In the genomic region with DNA sequence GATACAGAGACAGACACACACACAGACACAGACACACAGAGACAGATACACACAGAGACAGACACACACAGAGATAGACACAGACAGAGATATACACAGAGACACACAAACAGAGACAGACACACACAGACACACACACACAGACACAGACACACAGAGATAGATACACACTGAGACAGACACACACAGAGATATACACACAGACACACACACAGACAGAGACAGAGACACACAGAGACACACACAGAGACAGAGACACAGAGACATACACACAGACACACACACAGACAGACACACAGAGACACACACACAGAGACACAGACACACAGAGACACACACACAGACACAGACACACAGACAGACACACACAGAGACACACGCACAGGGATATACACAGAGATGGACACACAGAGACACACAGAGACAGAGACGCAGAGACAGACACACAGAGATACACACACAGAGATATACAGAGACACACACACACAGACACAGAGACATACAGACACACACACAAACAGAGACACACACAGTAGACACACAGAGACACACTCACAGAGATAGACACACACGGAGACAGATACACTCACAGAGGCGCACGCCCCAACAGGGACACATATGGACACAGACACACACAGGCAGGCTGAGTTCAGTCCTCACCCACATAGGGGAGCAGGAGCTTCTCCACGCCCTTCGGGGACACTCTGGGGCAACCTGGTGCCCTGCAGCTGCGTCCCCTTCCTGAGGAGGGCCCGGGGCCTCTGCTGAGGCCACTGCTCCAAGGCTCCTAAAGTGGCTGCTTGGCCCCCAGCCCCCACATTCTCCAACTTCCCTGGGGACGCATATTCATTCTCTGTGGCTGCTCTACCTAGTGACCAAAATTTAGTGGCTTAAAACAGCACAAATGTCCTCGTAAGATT, we compare ENCODE assay signal across 16 cellular contexts. TPM values are rescaled to one million over a fixed set of nuclear protein-coding genes. Genes with fewer than 3 reads are reported as not detected.
DNase-seq lines count a peak whose midpoint lies in the region; ATAC-seq, FAIRE-seq and TF ChIP-seq lines count a peak whose summit lies in the region.
"Had no signal": no experiment of that assay in that cellular context is flagged by ENCODE, and none has a peak within 500 bp of the region (broad histone marks: within the 10 kb centered on the region; RNA-seq: fewer than 3 reads in every experiment).

No MANE protein-coding gene starts in this region.

- no peaks in the 10 kb centered on the region; the same call in 1 of the 2 replicates for H3K27me3 Mint-ChIP-seq in WTC11 (ENCODE audit: low read depth)
- H3K27me3 Mint-ChIP-seq in neural progenitor cell (ENCODE audit: insufficient read depth, low read depth) = peaks cover 11% of the 10 kb centered on the region
- H3K27me3 Mint-ChIP-seq in CD8-positive, alpha-beta T cell (ENCODE audit: low read depth) = peaks cover 6% of the 10 kb centered on the region

- H3K27me3 ChIP-seq in BLaER1 treated with 17β-estradiol and CSF1 and Interleukin-3, amounts not matched to agents 10 nM and 100 nM = peaks cover 0 to 6% (median 0%) of the 10 kb centered on the region in 11 experiments; a peak in 1 of 22 replicates
- no peaks in the 10 kb centered on the region for H3K27me3 ChIP-seq in neural progenitor cell
- no peaks in the 10 kb centered on the region for H3K27me3 ChIP-seq in CD8-positive, alpha-beta T cell (ENCODE audit: insufficient read depth, low read length)

- WGBS in A549 (ENCODE audit: missing lambda C conversion rate) = 81% methylated on average over 9 of the region's 11 CpGs

- peak overlapping the region; percentile 94 for H2AFZ ChIP-seq in neural progenitor cell (replicated peaks)

- H3K4me3 Mint-ChIP-seq in WTC11 (no peak overlapping the region), neural progenitor cell (no peak overlapping the region)
- H3K4me3 Mint-ChIP-seq in CD8-positive, alpha-beta T cell = no peak overlapping the region
- H3K4me3 Mint-ChIP-seq: CD14-positive monocyte had no signal

- peak overlapping the region in 2 of 11 experiments; percentile 15 to 25; a peak in 3 of 22 replicates for H3K9ac ChIP-seq in BLaER1 treated with 17β-estradiol and CSF1 and Interleukin-3, amounts not matched to agents 10 nM and 100 nM
- H3K9ac ChIP-seq in neural progenitor cell = no peak overlapping the region
- H3K9ac ChIP-seq: KMS-11 had no signal

- peak; percentile 52 to 60 for ATAC-seq in A549
- peak; percentile 16; the same call in 1 of the 2 replicates for ATAC-seq in WTC11
- ATAC-seq in CD8-positive, alpha-beta T cell = no peak

- no peaks in the 10 kb centered on the region; a peak in 1 of 22 replicates for H4K20me1 ChIP-seq in BLaER1 treated with 17β-estradiol and CSF1 and Interleukin-3, amounts not matched to agents 10 nM and 100 nM
- no peaks in the 10 kb centered on the region for H4K20me1 ChIP-seq in neural progenitor cell (ENCODE audit: low read depth)

- no peak overlapping the region for H3K4me3 ChIP-seq in A549
- no peak overlapping the region for H3K4me3 ChIP-seq in BLaER1 treated with 17β-estradiol and CSF1 and Interleukin-3, amounts not matched to agents 10 nM and 100 nM
- H3K4me3 ChIP-seq in neural progenitor cell = no peak overlapping the region
- no peak overlapping the region for H3K4me3 ChIP-seq in CD8-positive, alpha-beta T cell (ENCODE audit: low read depth, low read length)
- H3K4me3 ChIP-seq: HAP-1, SJSA1 had no signal

- H3K27ac ChIP-seq in A549 (0 out of 6 replicates have a peak overlapping the region, but pooled peaks of 1 of the 2 experiments have one; percentile 1), neural progenitor cell (no peak overlapping the region)
- H3K27ac ChIP-seq in BLaER1 treated with 17β-estradiol and CSF1 and Interleukin-3, amounts not matched to agents 10 nM and 100 nM = peak overlapping the region in 1 of 11 experiments; percentile 15; a peak in 2 of 22 replicates
- no peak overlapping the region for H3K27ac ChIP-seq in CD8-positive, alpha-beta T cell (ENCODE audit: low read depth, low read length)
- H3K27ac ChIP-seq: KMS-11, RWPE1, SJSA1 had no signal

- TF ChIP-seq RAD21 in A549 (conservative IDR thresholded peaks at IDR 0.05 in 1 of 2, IDR thresholded peaks at IDR 0.05 in 1 of 2) = no peak

- no peaks in the 10 kb centered on the region for H3K36me3 Mint-ChIP-seq in WTC11
- no peaks in the 10 kb centered on the region for H3K36me3 Mint-ChIP-seq in neural progenitor cell
- no peaks in the 10 kb centered on the region for H3K36me3 Mint-ChIP-seq in CD8-positive, alpha-beta T cell
- H3K36me3 Mint-ChIP-seq: CD14-positive monocyte had no signal

- H3F3A ChIP-seq in neural progenitor cell (ENCODE audit: low read depth) = peaks cover 3% of the 10 kb centered on the region

- H3K79me2 ChIP-seq in neural progenitor cell (ENCODE audit: low read depth) = no peaks in the 10 kb centered on the region

- H3K4me1 Mint-ChIP-seq in WTC11 (peaks cover 9% of the 10 kb centered on the region), neural progenitor cell (peaks cover 16% of the 10 kb centered on the region)
- peaks cover 1% of the 10 kb centered on the region for H3K4me1 Mint-ChIP-seq in CD8-positive, alpha-beta T cell (ENCODE audit: low read depth)

- H3K27ac Mint-ChIP-seq in WTC11 (no peak overlapping the region), neural progenitor cell (no peak overlapping the region)
- H3K27ac Mint-ChIP-seq in CD8-positive, alpha-beta T cell = no peak overlapping the region
- H3K27ac Mint-ChIP-seq: CD14-positive monocyte had no signal

- TF ChIP-seq EP300 in A549 (IDR thresholded peaks at IDR 0.05) = no peak

- peaks cover 12% of the 10 kb centered on the region; the same call in 1 of the 3 replicates for H3K4me1 ChIP-seq in A549
- peaks cover 0 to 43% (median 30%) of the 10 kb centered on the region in 10 experiments; a peak in 17 of 20 replicates for H3K4me1 ChIP-seq in BLaER1 treated with 17β-estradiol and CSF1 and Interleukin-3, amounts not matched to agents 10 nM and 100 nM
- no peaks in the 10 kb centered on the region for H3K4me1 ChIP-seq in neural progenitor cell
- H3K4me1 ChIP-seq in CD8-positive, alpha-beta T cell (ENCODE audit: insufficient read depth, low read length) = peaks cover 2% of the 10 kb centered on the region

- TF ChIP-seq POLR2A in A549 (IDR thresholded peaks at IDR 0.05; ENCODE audit: low read length) = no peak

- intact Hi-C loops in CD8-positive, alpha-beta T cell (cut with DNase I, micrococcal nuclease) = no loop called here

- CTCF ChIA-PET in A549 (lab: Yijun Ruan, JAX) = interaction anchor here (0.6 to 5.3 kb wide), 7 partner anchors 7 to 252 kb away, joined by 3 to 56 read pairs (median 4); partner anchors contain the start of gene PPP2R2D
- CTCF ChIA-PET in WTC11 (lab: Charles Lee) = interaction anchor here (1.1 to 1.7 kb wide), 2 partner anchors 9 to 1780 kb away, joined by 3 to 7 read pairs; partner anchors contain the start of gene C10orf143
- CTCF ChIA-PET in CD8-positive, alpha-beta T cell (lab: Charles Lee) = interaction anchor here (2.2 kb wide), 1 partner anchor 132 kb away, joined by 25 read pairs; no protein-coding TSS in a partner anchor

- H3K9me3 Mint-ChIP-seq in WTC11 (0 out of 2 replicates have a peak, but pooled peaks cover 4% of the 10 kb centered on the region), neural progenitor cell (peaks cover 5% of the 10 kb centered on the region)
- H3K9me3 Mint-ChIP-seq in CD8-positive, alpha-beta T cell = no peaks in the 10 kb centered on the region
- H3K9me3 Mint-ChIP-seq: CD14-positive monocyte had no signal

- peak overlapping the region; percentile 67 for H3K4me2 ChIP-seq in A549
- H3K4me2 ChIP-seq in BLaER1 treated with 17β-estradiol and CSF1 and Interleukin-3, amounts not matched to agents 10 nM and 100 nM = peak overlapping the region in 9 of 11 experiments; percentile 21 to 79 (median 60); a peak in 15 of 22 replicates
- peak overlapping the region; percentile 9 for H3K4me2 ChIP-seq in neural progenitor cell
- H3K4me2 ChIP-seq: KMS-11 had no signal

- FAIRE-seq in A549 (lab: Jason Lieb, UNC) = no peak

- DNase-seq in A549 (ENCODE audit: low read depth in 1 of 2, low spot score in 1 of 2) (no peak), WTC11 (ENCODE audit: low spot score) (no peak), neural progenitor cell (ENCODE audit: low spot score) (no peak), kidney glomerular epithelial cell (lab: John Stamatoyannopoulos, UW) (no peak), GDM1 (lab: John Stamatoyannopoulos, UW) (no peak)
- DNase-seq in CD8-positive, alpha-beta T cell = no peak
- DNase-seq: NCI-H1417, NCI-H187, NCI-H226, SW 1271 had no signal

- no peak; the same call in 2 of the 3 replicates for TF ChIP-seq CTCF in A549 (IDR thresholded peaks at IDR 0.05)
- TF ChIP-seq CTCF in WTC11 (IDR thresholded peaks at IDR 0.05) = no peak
- no peak for TF ChIP-seq CTCF in neural progenitor cell (IDR thresholded peaks at IDR 0.05)
- TF ChIP-seq CTCF in CD8-positive, alpha-beta T cell (IDR thresholded peaks at IDR 0.05) = no peak

- POLR2A ChIA-PET in A549 (lab: Yijun Ruan, JAX) = no interaction called here
- POLR2A ChIA-PET in WTC11 (lab: Charles Lee) = no interaction called here
- POLR2A ChIA-PET in CD8-positive, alpha-beta T cell (lab: Charles Lee) = no interaction called here

- H3K9me3 ChIP-seq in A549 (no peaks in the 10 kb centered on the region), neural progenitor cell (ENCODE audit: low read depth) (no peaks in the 10 kb centered on the region)
- H3K9me3 ChIP-seq in BLaER1 treated with 17β-estradiol and CSF1 and Interleukin-3, amounts not matched to agents 10 nM and 100 nM (replicated peaks in 1 of 11) = 0 out of 22 replicates have a peak, but pooled peaks cover 0 to 5% (median 0%) of the 10 kb centered on the region in 11 experiments
- H3K9me3 ChIP-seq in CD8-positive, alpha-beta T cell (ENCODE audit: low read length) = no peaks in the 10 kb centered on the region
- H3K9me3 ChIP-seq: HAP-1, SJSA1 had no signal

- no peaks in the 10 kb centered on the region for H3K36me3 ChIP-seq in BLaER1 treated with 17β-estradiol and CSF1 and Interleukin-3, amounts not matched to agents 10 nM and 100 nM
- H3K36me3 ChIP-seq in neural progenitor cell = no peaks in the 10 kb centered on the region
- no peaks in the 10 kb centered on the region for H3K36me3 ChIP-seq in CD8-positive, alpha-beta T cell (ENCODE audit: insufficient read depth, low read length)
- H3K36me3 ChIP-seq: HAP-1, SJSA1 had no signal

TF ChIP-seq in A549, 52 proteins besides CTCF, POLR2A, EP300 and RAD21 (continues in another document):
- TF ChIP-seq TP53 (CRISPR knock-in tag; IDR thresholded peaks at IDR 0.05) (no peak), PHF8 (IDR thresholded peaks at IDR 0.05; ENCODE audit: borderline replicate concordance, low read depth) (no peak)

RNA-seq across cellular contexts. Expression of gene PPP2R2D, which starts 10.3 kb away (rescaled TPM):
- 31.1 and 36.0 TPM in 2 replicates for polyA plus RNA-seq in A549 (2011; rRNA removed)
- polyA plus RNA-seq in A549 (2012; cell fraction: cytosol; rRNA removed) = 28.4 and 29.8 TPM in 2 replicates
- 32.4 and 39.2 TPM in 2 replicates for polyA plus RNA-seq in A549 (2012; cell fraction: nucleus; rRNA removed)
- polyA plus RNA-seq in A549 (2017; fragmentation: RNase III; extraction: RNeasy Plus Mini Kit Qiagen cat#74134 plus additional on column Dnase treatment) = 23.1 to 23.9 TPM (median 23.3 TPM) in 3 replicates
- polyA minus RNA-seq in A549 (2011; rRNA and poly(A)+ RNA removed) = 37.4 and 43.9 TPM in 2 replicates
- 28.7 to 33.2 TPM (median 30.0 TPM) in 3 replicates for total RNA-seq in WTC11 (2021)
- total RNA-seq in neural progenitor cell (ENCODE audit: low replicate concordance) = 28.1 and 31.2 TPM in 2 replicates
- total RNA-seq in CD8-positive, alpha-beta T cell = 10 to 100 TPM; 28.4 to 28.5 TPM

Comparison
In these comparisons a context has a peak if more than half of its experiments do, and no peak if none do; other contexts are left out.
1. H3K4me2 ChIP-seq: peak in every context shown above with its lines; median percentile 67 in A549; 60 in BLaER1 treated with 17β-estradiol and CSF1 and Interleukin-3, amounts not matched to agents 10 nM and 100 nM; 9 in neural progenitor cell.